In the genomic region with DNA sequence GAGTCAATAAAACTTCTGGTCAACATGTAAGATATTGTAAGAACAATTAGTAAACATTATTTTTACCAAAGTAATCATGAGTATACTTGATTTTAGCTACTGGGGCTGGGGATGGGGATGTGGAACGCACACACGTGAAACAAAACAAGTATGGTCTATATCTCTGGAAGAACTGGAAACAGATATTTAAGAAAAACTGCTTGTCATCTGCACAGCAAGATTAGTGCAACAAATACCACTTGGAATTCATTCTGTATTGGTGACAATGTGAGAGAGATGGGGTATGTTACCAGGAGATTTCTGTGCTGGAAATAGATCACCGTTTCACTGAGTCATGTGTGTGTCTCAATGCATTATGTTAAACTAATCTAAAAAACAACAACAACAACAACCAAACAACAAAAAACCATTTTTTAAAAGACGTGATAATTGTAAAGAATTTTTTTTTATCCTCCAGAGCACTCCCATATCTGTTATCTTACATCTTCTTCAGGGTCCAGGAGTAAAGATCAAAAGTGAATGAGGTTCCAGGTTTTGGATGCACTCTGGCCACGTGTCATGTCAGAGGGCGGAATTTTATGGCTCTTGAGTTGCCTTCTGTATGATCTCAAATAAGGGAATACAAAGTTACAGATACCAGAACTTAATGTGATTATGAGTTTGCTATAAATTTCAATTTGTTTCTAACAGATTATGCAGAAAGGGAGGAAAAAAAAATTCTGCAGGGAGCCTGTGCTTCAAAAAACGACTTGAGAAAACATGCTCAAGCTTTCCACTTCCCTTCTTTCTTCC, we compare ENCODE assay signal across 24 cellular contexts.
"Had no signal": no experiment of that assay in that cellular context is flagged by ENCODE, and none has a peak within 500 bp of the region (broad histone marks: within the 10 kb centered on the region; RNA-seq: fewer than 3 reads in every experiment).

No MANE protein-coding gene starts in this region.

- H3K9ac ChIP-seq: parathyroid adenoma had no signal

- H3K4me1 Mint-ChIP-seq: natural killer cell; neural crest cell; stimulated activated effector memory CD8-positive, alpha-beta T cell treated with anti-CD3 and anti-CD28 coated beads, Interleukin-12 subunit alpha, Interleukin-12 subunit beta, amount 100 ng/mL, for 72 hours had no signal

- H3K9me3 Mint-ChIP-seq: effector memory CD8-positive, alpha-beta T cell; natural killer cell; neural crest cell; stimulated activated effector memory CD8-positive, alpha-beta T cell treated with anti-CD3 and anti-CD28 coated beads, Interleukin-12 subunit alpha, Interleukin-12 subunit beta, amount 100 ng/mL, for 72 hours; type B pancreatic cell had no signal

- H3K36me3 Mint-ChIP-seq: natural killer cell; stimulated activated effector memory CD8-positive, alpha-beta T cell treated with anti-CD3 and anti-CD28 coated beads, Interleukin-12 subunit alpha, Interleukin-12 subunit beta, amount 100 ng/mL, for 72 hours; type B pancreatic cell had no signal

- H3K27ac Mint-ChIP-seq: effector memory CD8-positive, alpha-beta T cell; natural killer cell; progenitor cell of endocrine pancreas; stimulated activated effector memory CD8-positive, alpha-beta T cell treated with anti-CD3 and anti-CD28 coated beads, Interleukin-12 subunit alpha, Interleukin-12 subunit beta, amount 100 ng/mL, for 72 hours; type B pancreatic cell had no signal

- H3K4me1 ChIP-seq: foreskin keratinocyte, gastroesophageal sphincter, lower lobe of right lung, parathyroid adenoma, right lobe of liver, tibial artery had no signal

- H3K36me3 ChIP-seq: gastroesophageal sphincter, heart right ventricle, lower lobe of right lung, right lobe of liver, stomach, tibial artery had no signal

- ATAC-seq: effector memory CD8-positive, alpha-beta T cell; esophagus mucosa; foreskin keratinocyte; gastroesophageal sphincter; heart right ventricle; left ventricle myocardium superior; lower lobe of right lung; natural killer cell; right lobe of liver; stimulated activated effector memory CD8-positive, alpha-beta T cell treated with anti-CD3 and anti-CD28 coated beads, Interleukin-12 subunit alpha, Interleukin-12 subunit beta, amount 100 ng/mL, for 72 hours had no signal

- H3K27me3 ChIP-seq: foreskin keratinocyte, gastroesophageal sphincter, right lobe of liver, stomach, tibial artery had no signal

- H3K4me3 ChIP-seq: gastroesophageal sphincter, heart right ventricle, lower lobe of right lung, right lobe of liver, stomach, tibial artery had no signal

- H3K4me3 Mint-ChIP-seq: effector memory CD8-positive, alpha-beta T cell; natural killer cell; neural crest cell; stimulated activated effector memory CD8-positive, alpha-beta T cell treated with anti-CD3 and anti-CD28 coated beads, Interleukin-12 subunit alpha, Interleukin-12 subunit beta, amount 100 ng/mL, for 72 hours; type B pancreatic cell had no signal

- H3K9me3 ChIP-seq: gastroesophageal sphincter, heart right ventricle, lower lobe of right lung, right lobe of liver, stomach, tibial artery had no signal

- H3K27ac ChIP-seq: foreskin keratinocyte, gastroesophageal sphincter, heart right ventricle, lower lobe of right lung, parathyroid adenoma, right lobe of liver, stomach, tibial artery had no signal

- DNase-seq: cerebellar nuclear complex; cortex of kidney; effector memory CD8-positive, alpha-beta T cell; foreskin keratinocyte; heart right ventricle; hippocampal formation; islet precursor cell; kidney glomerular epithelial cell; left ventricle myocardium superior; lower lobe of right lung; natural killer cell; right lobe of liver; stimulated activated CD4-positive, alpha-beta T cell treated with anti-CD3 and anti-CD28 coated beads, Interleukin-2, amount 100 ng/mL, for 24 hours; stimulated activated CD4-positive, alpha-beta T cell treated with anti-CD3 and anti-CD28 coated beads, Interleukin-4, amount 100 ng/mL, for 24 hours; stimulated activated naive CD4-positive, alpha-beta T cell treated with Interleukin-2 at 50 U/mL for 16 hours; stomach; tibial artery had no signal

- H2AFZ ChIP-seq: parathyroid adenoma had no signal

- H3K27me3 Mint-ChIP-seq: progenitor cell of endocrine pancreas had no signal

- H3K79me2 ChIP-seq: parathyroid adenoma had no signal
